ENCODE assay signal across 15 cellular contexts in the genomic region with DNA sequence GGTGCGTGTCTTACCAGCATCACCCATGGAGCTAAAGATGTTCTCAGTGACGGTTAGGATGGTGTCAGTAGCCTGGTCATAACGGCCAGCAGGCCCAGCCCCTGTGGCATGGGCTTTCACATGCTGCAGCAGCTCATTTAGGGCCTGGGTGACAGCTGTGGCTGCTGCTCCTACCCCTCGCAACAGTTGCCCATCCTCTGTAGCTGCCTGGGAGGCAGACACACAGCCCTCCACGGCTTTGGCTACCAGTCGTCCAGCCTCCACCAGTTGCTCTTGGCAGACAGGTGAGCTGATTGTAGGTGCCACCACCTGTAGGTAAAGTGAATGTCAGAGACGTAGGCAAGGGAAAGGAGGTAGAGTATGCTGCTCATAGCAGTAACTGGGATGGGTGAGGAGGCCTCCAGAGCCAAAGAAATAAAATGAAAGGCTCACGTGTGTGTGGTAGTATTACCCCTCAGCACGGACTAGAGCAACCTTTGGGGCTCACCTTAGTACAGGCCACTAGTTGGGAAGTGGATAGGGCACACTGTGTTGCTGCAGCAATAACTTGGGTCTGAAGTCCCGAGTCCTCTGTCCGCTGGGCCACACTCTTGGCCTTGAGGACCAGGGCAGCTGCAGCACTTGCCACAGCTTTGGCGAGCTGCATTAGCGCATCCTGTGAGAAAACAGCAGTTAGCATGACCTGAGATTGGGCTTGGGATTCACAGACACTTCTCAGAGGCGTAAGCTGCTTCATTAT.
"Had no signal": no experiment of that assay in that cellular context is flagged by ENCODE, and none has a peak within 500 bp of the region (broad histone marks: within the 10 kb centered on the region; RNA-seq: fewer than 3 reads in every experiment).

No MANE protein-coding gene starts in this region.

- H3K9me3 ChIP-seq: pancreas, SJSA1 had no signal

- DNase-seq: activated CD4-positive, alpha-beta T cell treated with anti-CD3 and anti-CD28 coated beads for 36 hours; activated CD8-positive, alpha-beta memory T cell treated with anti-CD3 and anti-CD28 coated beads, Interleukin-2, amount 50 U/mL, for 48 hours; activated CD8-positive, alpha-beta T cell treated with anti-CD3 and anti-CD28 coated beads for 36 hours; activated naive CD4-positive, alpha-beta T cell treated with Interleukin-2 at 50 U/mL for 16 hours; activated naive CD8-positive, alpha-beta T cell treated with anti-CD3 and anti-CD28 coated beads, Interleukin-2, amount 50 U/mL, for 24 hours; caudate nucleus; foreskin fibroblast; head of caudate nucleus; pancreas; stimulated activated CD4-positive, alpha-beta T cell treated with anti-CD3 and anti-CD28 coated beads, Interleukin-15, amount 100 ng/mL, for 24 hours; T-helper 9 cell; trophoblast cell had no signal

- ATAC-seq: activated CD4-positive, alpha-beta T cell treated with anti-CD3 and anti-CD28 coated beads for 36 hours; activated CD8-positive, alpha-beta T cell treated with anti-CD3 and anti-CD28 coated beads for 36 hours; activated naive CD8-positive, alpha-beta T cell treated with anti-CD3 and anti-CD28 coated beads, Interleukin-2, amount 50 U/mL, for 24 hours; pancreas had no signal

- H3K4me3 Mint-ChIP-seq: activated CD4-positive, alpha-beta T cell treated with anti-CD3 and anti-CD28 coated beads for 36 hours; activated CD8-positive, alpha-beta T cell treated with anti-CD3 and anti-CD28 coated beads for 36 hours; activated naive CD8-positive, alpha-beta T cell treated with anti-CD3 and anti-CD28 coated beads, Interleukin-2, amount 50 U/mL, for 24 hours; dendritic cell treated with granulocyte-macrophage colony-stimulating factor and Interleukin-4, amounts not matched to agents 40 ng/mL and 50 ng/mL, for 4 days; neural crest cell had no signal

- H3K4me1 Mint-ChIP-seq: activated CD4-positive, alpha-beta T cell treated with anti-CD3 and anti-CD28 coated beads for 36 hours; neural crest cell had no signal

- H3K27me3 Mint-ChIP-seq: activated CD4-positive, alpha-beta T cell treated with anti-CD3 and anti-CD28 coated beads for 36 hours; activated CD8-positive, alpha-beta T cell treated with anti-CD3 and anti-CD28 coated beads for 36 hours; activated naive CD8-positive, alpha-beta T cell treated with anti-CD3 and anti-CD28 coated beads, Interleukin-2, amount 50 U/mL, for 24 hours; dendritic cell treated with granulocyte-macrophage colony-stimulating factor and Interleukin-4, amounts not matched to agents 40 ng/mL and 50 ng/mL, for 4 days had no signal

- H3K27ac ChIP-seq: pancreas, SJSA1 had no signal

- H3K27ac Mint-ChIP-seq: activated CD4-positive, alpha-beta T cell treated with anti-CD3 and anti-CD28 coated beads for 36 hours; activated naive CD8-positive, alpha-beta T cell treated with anti-CD3 and anti-CD28 coated beads, Interleukin-2, amount 50 U/mL, for 24 hours; dendritic cell treated with granulocyte-macrophage colony-stimulating factor and Interleukin-4, amounts not matched to agents 40 ng/mL and 50 ng/mL, for 4 days had no signal

- H3K4me1 ChIP-seq: pancreas, SJSA1 had no signal

- H3K9me3 Mint-ChIP-seq: activated CD8-positive, alpha-beta T cell treated with anti-CD3 and anti-CD28 coated beads for 36 hours; activated naive CD8-positive, alpha-beta T cell treated with anti-CD3 and anti-CD28 coated beads, Interleukin-2, amount 50 U/mL, for 24 hours; dendritic cell treated with granulocyte-macrophage colony-stimulating factor and Interleukin-4, amounts not matched to agents 40 ng/mL and 50 ng/mL, for 4 days; neural crest cell had no signal

- H3K27me3 ChIP-seq: pancreas, SJSA1 had no signal

- H3K4me3 ChIP-seq: pancreas, SJSA1 had no signal
